In genomic region chr12:23817345-23817744, GRCh38 we compare ENCODE assay signal across 8 cellular contexts.
"Had no signal": no experiment of that assay in that cellular context is flagged by ENCODE, and none has a peak within 500 bp of the region (broad histone marks: within the 10 kb centered on the region; RNA-seq: fewer than 3 reads in every experiment).

No MANE protein-coding gene starts in this region.

- H3K4me3 ChIP-seq: HAP-1 had no signal

- H3K36me3 ChIP-seq: HAP-1 had no signal

- FAIRE-seq: H54 had no signal

- ATAC-seq: HCT116 had no signal

- DNase-seq: GOT3, HFFc6, Kasumi-1, KG1 had no signal

- H3K27ac ChIP-seq: HL-60 had no signal
